In genomic region chr19:35959040-35959967, GRCh38 we compare ENCODE assay signal across 8 cellular contexts. TPM values are rescaled to one million over a fixed set of nuclear protein-coding genes. Genes with fewer than 3 reads are reported as not detected.
A peak's percentile ranks its signal among the peaks of the same experiment; 100 is the strongest.
DNase-seq lines count a peak whose midpoint lies in the region; ATAC-seq and TF ChIP-seq lines count a peak whose summit lies in the region.

No MANE protein-coding gene starts in this region.

- H3K36me3 Mint-ChIP-seq in activated CD8-positive, alpha-beta memory T cell treated with anti-CD3 and anti-CD28 coated beads, Interleukin-2, amount 10 ng/mL, durations not matched to agents 7 days and 5 days = peaks cover 3% of the 10 kb centered on the region

- no peaks in the 10 kb centered on the region for H3K9me3 Mint-ChIP-seq in activated CD8-positive, alpha-beta memory T cell treated with anti-CD3 and anti-CD28 coated beads, Interleukin-2, amount 10 ng/mL, durations not matched to agents 7 days and 5 days (ENCODE audit: low read depth)

- CTCF ChIA-PET in activated CD8-positive, alpha-beta memory T cell treated with anti-CD3 and anti-CD28 coated beads, Interleukin-2, amount 10 ng/mL, durations not matched to agents 7 days and 5 days (lab: Charles Lee) = interaction anchor here (0.5 to 1.3 kb wide), 9 partner anchors 9 to 333 kb away, joined by 3 to 6 read pairs (median 3); partner anchors contain the start of gene SYNE4

- peaks cover 16% of the 10 kb centered on the region for H3K4me1 Mint-ChIP-seq in activated CD8-positive, alpha-beta memory T cell treated with anti-CD3 and anti-CD28 coated beads, Interleukin-2, amount 10 ng/mL, durations not matched to agents 7 days and 5 days

- H3K9me3 ChIP-seq in fibroblast of lung (ENCODE audit: control insufficient read depth, insufficient read depth, low read depth, low read length) (no peaks in the 10 kb centered on the region), psoas muscle (no peaks in the 10 kb centered on the region)

- intact Hi-C loops in psoas muscle (cut with DNase I) = no loop called here

- ATAC-seq in activated CD8-positive, alpha-beta memory T cell treated with anti-CD3 and anti-CD28 coated beads, Interleukin-2, amount 10 ng/mL, durations not matched to agents 7 days and 5 days = peak; percentile 92
- ATAC-seq in psoas muscle (peak in 1 of 4 donors; percentile 48), HG03342 (IDR thresholded peaks at IDR 0.05; ENCODE audit: unreplicated experiment) (no peak)

- TF ChIP-seq CTCF in fibroblast of lung (conservative IDR thresholded peaks at IDR 0.05 in 1 of 2, IDR thresholded peaks at IDR 0.05 in 1 of 2; ENCODE audit: low read depth in 1 of 2, low read length in 2 of 2) = peak; percentile 7 to 12
- TF ChIP-seq CTCF in psoas muscle (IDR thresholded peaks at IDR 0.05) = no peak

- no peaks in the 10 kb centered on the region for H3K4me1 ChIP-seq in fibroblast of lung (ENCODE audit: control insufficient read depth, extremely low read depth, insufficient read depth, low read length)
- no peaks in the 10 kb centered on the region for H3K4me1 ChIP-seq in psoas muscle

- H3K27ac Mint-ChIP-seq in activated CD8-positive, alpha-beta memory T cell treated with anti-CD3 and anti-CD28 coated beads, Interleukin-2, amount 10 ng/mL, durations not matched to agents 7 days and 5 days = no peak overlapping the region

- H2AFZ ChIP-seq in fibroblast of lung (ENCODE audit: low read length) = no peak overlapping the region

- no peaks in the 10 kb centered on the region for H3K79me2 ChIP-seq in fibroblast of lung (ENCODE audit: control insufficient read depth, insufficient read depth, low read length)

- H3K4me3 ChIP-seq in fibroblast of lung (replicated peaks in 1 of 4; ENCODE audit: control extremely low read depth in 1 of 4, insufficient read depth in 1 of 4, low read depth in 3 of 4, low read length in 4 of 4) (no peak overlapping the region), psoas muscle (peak overlapping the region; percentile 22)

- H3K9ac ChIP-seq in fibroblast of lung (ENCODE audit: insufficient read depth, low read length) = no peak overlapping the region

- H3K4me2 ChIP-seq in fibroblast of lung (ENCODE audit: extremely low read depth, insufficient read depth, low read length) = no peak overlapping the region

- peaks cover 38% of the 10 kb centered on the region for H3K27me3 Mint-ChIP-seq in activated CD8-positive, alpha-beta memory T cell treated with anti-CD3 and anti-CD28 coated beads, Interleukin-2, amount 10 ng/mL, durations not matched to agents 7 days and 5 days

- no peak overlapping the region for H3K4me3 Mint-ChIP-seq in activated CD8-positive, alpha-beta memory T cell treated with anti-CD3 and anti-CD28 coated beads, Interleukin-2, amount 10 ng/mL, durations not matched to agents 7 days and 5 days

- DNase-seq in NCI-H1417 (lab: John Stamatoyannopoulos, UW) = peak in 2 of 3 experiments; percentile 10 to 14
- DNase-seq in NCI-H1417 treated with DMSO at 0.1 percent for 48 hours (lab: John Stamatoyannopoulos, UW) = no peak
- DNase-seq in activated CD8-positive, alpha-beta memory T cell treated with anti-CD3 and anti-CD28 coated beads, Interleukin-2, amount 10 ng/mL, durations not matched to agents 7 days and 5 days = peak; percentile 67
- no peak for DNase-seq in fibroblast of lung (ENCODE audit: low read depth in 2 of 2)
- DNase-seq in psoas muscle = peak; percentile 33 to 61
- DNase-seq in epidermal melanocyte (ENCODE audit: insufficient read length, low spot score) = no peak
- DNase-seq in Kasumi-1 (lab: John Stamatoyannopoulos, UW) = no peak

- H3K27me3 ChIP-seq in fibroblast of lung (ENCODE audit: control insufficient read depth, insufficient read depth, low read length) (peaks cover 26% of the 10 kb centered on the region), psoas muscle (ENCODE audit: insufficient read depth in 3 of 3, low read length in 2 of 3) (peaks cover 0 to 52% (median 16%) of the 10 kb centered on the region in 3 donors)

- H3K36me3 ChIP-seq in fibroblast of lung (ENCODE audit: control insufficient read depth, insufficient read depth, low read length) (no peaks in the 10 kb centered on the region), psoas muscle (ENCODE audit: insufficient read depth in 1 of 2, low read depth in 1 of 2) (no peaks in the 10 kb centered on the region)

- 7 to 9% (median 8%) methylated on average over 75 to 97 of the region's 97 CpGs for WGBS in psoas muscle, 3 donors

- H3K27ac ChIP-seq in fibroblast of lung (ENCODE audit: insufficient read depth, low read length) (no peak overlapping the region), psoas muscle (no peak overlapping the region)

- H4K20me1 ChIP-seq in fibroblast of lung (ENCODE audit: control insufficient read depth, extremely low read depth, insufficient read depth, low read length) = no peaks in the 10 kb centered on the region

RNA-seq across cellular contexts. Expression of gene LRFN3, which starts 23.1 kb away (rescaled TPM):
- 10 to 100 TPM; 11.9 TPM for total RNA-seq in activated CD8-positive, alpha-beta memory T cell treated with anti-CD3 and anti-CD28 coated beads, Interleukin-2, amount 10 ng/mL, durations not matched to agents 7 days and 5 days
- total RNA-seq in fibroblast of lung (2.6 and 3.1 TPM in 2 replicates), psoas muscle (10 to 100 TPM in 2 of 4 donors, 1 to 10 TPM in 2; 7.2 to 11.2 (median 10.0) TPM)
- polyA plus RNA-seq in fibroblast of lung (2.2 and 2.6 TPM in 2 replicates), psoas muscle (10 to 100 TPM in 2 of 3 donors, 1 to 10 TPM in 1; 8.6 to 25.6 (median 11.3) TPM)
- 6.6 and 9.6 TPM in 2 replicates for polyA plus RNA-seq in fibroblast of lung (2012)
- 9.7 and 12.2 TPM in 2 replicates for polyA minus RNA-seq in fibroblast of lung (ENCODE audit: low replicate concordance)

RNA-seq across cellular contexts. Expression of gene SDHAF1, which starts 35.7 kb away (rescaled TPM):
- 10 to 100 TPM; 19.8 to 20.2 TPM for total RNA-seq in activated CD8-positive, alpha-beta memory T cell treated with anti-CD3 and anti-CD28 coated beads, Interleukin-2, amount 10 ng/mL, durations not matched to agents 7 days and 5 days
- 7.8 and 11.8 TPM in 2 replicates for total RNA-seq in fibroblast of lung
- polyA plus RNA-seq in fibroblast of lung = 5.6 and 6.4 TPM in 2 replicates
- 8.0 and 8.5 TPM in 2 replicates for polyA plus RNA-seq in fibroblast of lung (2012)
- 1.4 and 2.4 TPM in 2 replicates for polyA minus RNA-seq in fibroblast of lung (ENCODE audit: low replicate concordance)
- 10 to 100 TPM in 2 of 4 donors, 1 to 10 TPM in 2; 7.2 to 17.3 (median 12.2) TPM for total RNA-seq in psoas muscle
- polyA plus RNA-seq in psoas muscle = 10 to 100 TPM; 12.7 to 33.3 (median 19.7) TPM

RNA-seq across cellular contexts. Expression of gene SYNE4, which starts 49.3 kb away (rescaled TPM):
- total RNA-seq in activated CD8-positive, alpha-beta memory T cell treated with anti-CD3 and anti-CD28 coated beads, Interleukin-2, amount 10 ng/mL, durations not matched to agents 7 days and 5 days = 1 to 10 TPM; 1.4 to 3.2 TPM
- total RNA-seq in fibroblast of lung (under 0.01 and 0.17 TPM in 2 replicates), psoas muscle (under 1 TPM in 2 of 4 donors, not detected in 2; 0.23 to 0.24 TPM)
- polyA plus RNA-seq in fibroblast of lung (0.07 and 0.12 TPM in 2 replicates), psoas muscle (under 1 TPM in 2 of 3 donors, not detected in 1; 0.21 to 0.25 TPM)
- 0.13 TPM in 1 of 2 replicates, not detected in the other for polyA plus RNA-seq in fibroblast of lung (2012)
- not detected in 2 replicates for polyA minus RNA-seq in fibroblast of lung (ENCODE audit: low replicate concordance)

RNA-seq across cellular contexts. Expression of gene TYROBP, which starts 51.2 kb away (rescaled TPM):
- total RNA-seq in activated CD8-positive, alpha-beta memory T cell treated with anti-CD3 and anti-CD28 coated beads, Interleukin-2, amount 10 ng/mL, durations not matched to agents 7 days and 5 days = under 1 TPM in 1 of 2 experiments, not detected in 1; 0.96 TPM
- total RNA-seq in fibroblast of lung (0.26 TPM in 1 of 2 replicates, not detected in the other), psoas muscle (10 to 100 TPM in 3 of 4 donors, 1 to 10 TPM in 1; 9.4 to 22.1 (median 14.2) TPM)
- polyA plus RNA-seq in fibroblast of lung (not detected in 2 replicates), psoas muscle (10 to 100 TPM in 2 of 3 donors, 1 to 10 TPM in 1; 7.8 to 19.1 (median 10.6) TPM)
- 0.31 TPM in 1 of 2 replicates, not detected in the other for polyA plus RNA-seq in fibroblast of lung (2012)
- not detected in 2 replicates for polyA minus RNA-seq in fibroblast of lung (ENCODE audit: low replicate concordance)

RNA-seq across cellular contexts. Expression of gene ALKBH6, which starts 54.7 kb away (rescaled TPM):
- 10 to 100 TPM; 41.0 to 44.7 TPM for total RNA-seq in activated CD8-positive, alpha-beta memory T cell treated with anti-CD3 and anti-CD28 coated beads, Interleukin-2, amount 10 ng/mL, durations not matched to agents 7 days and 5 days
- 12.8 and 20.1 TPM in 2 replicates for total RNA-seq in fibroblast of lung
- polyA plus RNA-seq in fibroblast of lung = 19.5 and 21.0 TPM in 2 replicates
- polyA plus RNA-seq in fibroblast of lung (2012) = 24.6 and 26.8 TPM in 2 replicates
- polyA minus RNA-seq in fibroblast of lung (ENCODE audit: low replicate concordance) = 12.7 and 19.4 TPM in 2 replicates
- total RNA-seq in psoas muscle = 10 to 100 TPM in 3 of 4 donors, 1 to 10 TPM in 1; 7.1 to 12.6 (median 10.6) TPM
- polyA plus RNA-seq in psoas muscle = 10 to 100 TPM in 2 of 3 donors, 1 to 10 TPM in 1; 9.5 to 22.3 (median 13.3) TPM

Comparison
In these comparisons a context has a peak if more than half of its experiments do, and no peak if none do; other contexts are left out.
1. DNase-seq: peak in NCI-H1417 (2 of 3), activated CD8-positive, alpha-beta memory T cell treated with anti-CD3 and anti-CD28 coated beads, Interleukin-2, amount 10 ng/mL, durations not matched to agents 7 days and 5 days (single experiment) and psoas muscle (2 of 2); none in NCI-H1417 treated with DMSO at 0.1 percent for 48 hours (single experiment), fibroblast of lung (0 of 2), epidermal melanocyte (single experiment) and Kasumi-1 (0 of 2).